ENCODE assay signal across 8 cellular contexts in genomic region chr1:70205437-70206118, GRCh38. TPM values are rescaled to one million over a fixed set of nuclear protein-coding genes. Genes with fewer than 3 reads are reported as not detected.
DNase-seq lines count a peak whose midpoint lies in the region; ATAC-seq, FAIRE-seq and TF ChIP-seq lines count a peak whose summit lies in the region.

Gene LRRC40, minus strand, starts transcription at chr1:70205579. Its CDS starts 39 bp downstream, at chr1:70205540.

- TF ChIP-seq POLR2A in HepG2 (IDR thresholded peaks at IDR 0.05; ENCODE audit: insufficient read depth in 1 of 2, low read depth in 2 of 2, low read length in 2 of 2) = peak; percentile 88 to 95

- BruUV-seq in HepG2 (replicated peaks; lab: Mats Ljungman, UMichigan) = no TSS peak

- WGBS in HepG2 (ENCODE audit: low lambda C conversion rate) = 0% methylated on average over 34 of the region's 46 CpGs

- H3K4me3 ChIP-seq in HepG2 (replicated peaks in 1 of 3; ENCODE audit: insufficient read depth in 1 of 3, low read depth in 2 of 3, low read length in 3 of 3) = peak within 1 kb of the TSS; percentile 81 to 98 (median 90)

- TF ChIP-seq CTCF in C4-2B (conservative IDR thresholded peaks at IDR 0.05) (no peak), HepG2 (CRISPR knock-in tag; IDR thresholded peaks at IDR 0.05) (no peak)

- peak in 1 of 2 experiments; percentile 37; a peak in 2 of 4 replicates for TF ChIP-seq EP300 in HepG2 (IDR thresholded peaks at IDR 0.05; ENCODE audit: low read depth in 2 of 2, low read length in 2 of 2)
- no peak for TF ChIP-seq EP300 in HepG2 (CRISPR knock-in tag; IDR thresholded peaks at IDR 0.05; ENCODE audit: borderline replicate concordance)

- H3K4me2 ChIP-seq in HepG2 (ENCODE audit: low read depth, low read length) = peak within 1 kb of the TSS; percentile 83

- no peaks in the 10 kb centered on the region; the same call in 1 of the 2 replicates for H4K20me1 ChIP-seq in HepG2 (ENCODE audit: insufficient read depth, low read length)

- peak; percentile 93 for DNase-seq in NCI-H774 (lab: John Stamatoyannopoulos, UW)
- DNase-seq in activated CD4-positive, alpha-beta T cell treated with anti-CD3 and anti-CD28 coated beads, Interleukin-2, amount 50 U/mL, for 48 hours = peak; percentile 96
- DNase-seq in dermis microvascular lymphatic vessel endothelial cell (ENCODE audit: low read depth in 2 of 2) = peak; percentile 92 to 98
- DNase-seq in HepG2 (ENCODE audit: low spot score) = peak; percentile 94
- DNase-seq in stimulated activated CD4-positive, alpha-beta T cell treated with anti-CD3 and anti-CD28 coated beads, Interleukin-4, amount 100 ng/mL, for 1 hour = peak; percentile 97

- intact Hi-C loops in HepG2 (cut with micrococcal nuclease; ENCODE audit: unreplicated experiment) = loop anchor here (1.0 to 5.0 kb wide), 3 partner anchors 16 to 877 kb away; partner anchors contain the start of genes SRSF11 and ZRANB2

- no peaks in the 10 kb centered on the region; a peak in 2 of 5 replicates for H3K27me3 ChIP-seq in HepG2 (ENCODE audit: control insufficient read depth in 1 of 2, insufficient read depth in 2 of 2, low read length in 2 of 2)

- H3K79me2 ChIP-seq in HepG2 (ENCODE audit: insufficient read depth, low read length) = peaks cover 94% of the 10 kb centered on the region

- peak; percentile 11; the same call in 1 of the 2 replicates for TF ChIP-seq RAD21 in HepG2 (CRISPR knock-in tag; IDR thresholded peaks at IDR 0.05)

- H3K4me1 ChIP-seq in HepG2 (ENCODE audit: insufficient read depth, low read length) = peaks cover 58% of the 10 kb centered on the region

- POLR2A ChIA-PET in HepG2 (lab: Yijun Ruan, JAX) = interaction anchor here (0.9 to 3.2 kb wide), 7 partner anchors 11 to 876 kb away, joined by 3 to 41 read pairs (median 5); partner anchors contain the start of genes ANKRD13C, CTH, SRSF11 and ZRANB2

- ATAC-seq in GM19395 (IDR thresholded peaks at IDR 0.05; ENCODE audit: unreplicated experiment) = peak; percentile 86
- ATAC-seq in HG03565 (IDR thresholded peaks at IDR 0.05; ENCODE audit: unreplicated experiment) = peak; percentile 77
- peak; percentile 94 for ATAC-seq in HepG2

- in situ Hi-C loops in HepG2 (cut with HindIII; ENCODE audit: extremely low pct_ligation_motif_present, low pct_unique_long_range_greater_than_20kb) = loop anchor here (10.0 kb wide), 2 partner anchors 209 to 879 kb away; partner anchors contain the start of genes CTH and ZRANB2

- H3K27ac ChIP-seq in C4-2B (peak within 1 kb of the TSS; percentile 82), HepG2 (ENCODE audit: extremely low read length, insufficient read depth, low read length) (peak within 1 kb of the TSS; percentile 96)

- CTCF ChIA-PET in HepG2 (lab: Yijun Ruan, JAX; ENCODE audit: low intra/inter-chr PET ratio, low total read pairs) = no interaction called here

- H3K9me3 ChIP-seq in HepG2 (ENCODE audit: low read length) = no peaks in the 10 kb centered on the region

- peak; percentile 86 for FAIRE-seq in HepG2 (lab: Jason Lieb, UNC)

- H3K36me3 ChIP-seq in HepG2 (replicated peaks in 1 of 2; ENCODE audit: control insufficient read depth in 1 of 2, insufficient read depth in 2 of 2, low read length in 2 of 2) = peaks cover 0 to 13% of the 10 kb centered on the region in 2 experiments; a peak in 2 of 5 replicates

- peak within 1 kb of the TSS; percentile 78 for H2AFZ ChIP-seq in HepG2 (ENCODE audit: low read length)

- H3K9ac ChIP-seq in HepG2 (ENCODE audit: insufficient read depth, low read depth, low read length) = peak within 1 kb of the TSS; percentile 97

TF ChIP-seq in HepG2, 621 proteins besides CTCF, POLR2A, EP300 and RAD21 (continues in another document):
- TF ChIP-seq ZNF407 (CRISPR knock-in tag; IDR thresholded peaks at IDR 0.05; ENCODE audit: not compliant biosample characterization) = peak; percentile 64
- TF ChIP-seq RXRA (CRISPR knock-in tag; IDR thresholded peaks at IDR 0.05) = no peak; the same call in 1 of the 2 replicates

RNA-seq across cellular contexts. Expression of gene LRRC40, which starts in this region (rescaled TPM):
- total RNA-seq in dermis microvascular lymphatic vessel endothelial cell (17.7 and 19.9 TPM in 2 replicates), HepG2 (2016; rRNA removed; fragmentation: Illumina TruSeq; extraction: Trizol) (32.7 and 54.1 TPM in 2 replicates)
- total RNA-seq in HepG2 (2016; cell fraction: cytosol; rRNA removed; fragmentation: Illumina TruSeq; extraction: Trizol; ENCODE audit: low read depth) = 6.3 and 7.2 TPM in 2 replicates
- total RNA-seq in HepG2 (2016; cell fraction: insoluble cytoplasmic fraction; rRNA removed; fragmentation: Illumina TruSeq; extraction: Trizol) = 33.6 and 56.2 TPM in 2 replicates
- 13.8 and 19.0 TPM in 2 replicates for total RNA-seq in HepG2 (2016; cell fraction: membrane; rRNA removed; fragmentation: Illumina TruSeq; extraction: Trizol)
- 30.8 and 31.2 TPM in 2 replicates for total RNA-seq in HepG2 (2016; cell fraction: nucleus; rRNA removed; fragmentation: Illumina TruSeq; extraction: Trizol)
- polyA plus RNA-seq in HepG2 (2011; rRNA removed) = 7.5 and 10.3 TPM in 2 replicates
- polyA plus RNA-seq in HepG2 (2011; cell fraction: cytosol; rRNA removed) = 3.3 and 5.2 TPM in 2 replicates
- polyA plus RNA-seq in HepG2 (2011; cell fraction: nucleus; rRNA removed) = 5.3 and 7.6 TPM in 2 replicates
- polyA plus RNA-seq in HepG2 (2012) = 7.8 and 12.7 TPM in 2 replicates
- polyA plus RNA-seq in HepG2 (2016; cell fraction: cytosol; fragmentation: Illumina TruSeq; extraction: Trizol; ENCODE audit: low read depth) = 1.8 and 1.9 TPM in 2 replicates
- polyA plus RNA-seq in HepG2 (2016; cell fraction: insoluble cytoplasmic fraction; fragmentation: Illumina TruSeq; extraction: Trizol; ENCODE audit: low read depth) = 43.1 and 49.1 TPM in 2 replicates
- 5.4 and 6.1 TPM in 2 replicates for polyA plus RNA-seq in HepG2 (2016; cell fraction: membrane; fragmentation: Illumina TruSeq; extraction: Trizol; ENCODE audit: low read depth)
- 31.4 and 32.6 TPM in 2 replicates for polyA plus RNA-seq in HepG2 (2016; cell fraction: nucleus; fragmentation: Illumina TruSeq; extraction: Trizol; ENCODE audit: insufficient read depth, low read depth)
- polyA minus RNA-seq in HepG2 (2011; rRNA and poly(A)+ RNA removed; ENCODE audit: low replicate concordance) = 2.3 and 3.8 TPM in 2 replicates
- polyA minus RNA-seq in HepG2 (2011; cell fraction: cytosol; rRNA and poly(A)+ RNA removed) = 7.3 and 9.4 TPM in 2 replicates
- 24.2 and 25.4 TPM in 2 replicates for polyA minus RNA-seq in HepG2 (2011; cell fraction: nucleus; rRNA and poly(A)+ RNA removed)

Comparison
In these comparisons a context has a peak if more than half of its experiments do, and no peak if none do; other contexts are left out.
1. Peak in every context shown above with its lines: DNase-seq, ATAC-seq, H3K4me3 ChIP-seq and H3K27ac ChIP-seq.